ENCODE assay signal across 11 cellular contexts in genomic region chr5:170393235-170393634, GRCh38. TPM values are rescaled to one million over a fixed set of nuclear protein-coding genes. Genes with fewer than 3 reads are reported as not detected.
DNase-seq lines count a peak whose midpoint lies in the region; ATAC-seq, FAIRE-seq and TF ChIP-seq lines count a peak whose summit lies in the region.
"Had no signal": no experiment of that assay in that cellular context is flagged by ENCODE, and none has a peak within 500 bp of the region (broad histone marks: within the 10 kb centered on the region; RNA-seq: fewer than 3 reads in every experiment).

No MANE protein-coding gene starts in this region.

- H3F3A ChIP-seq in PC-9 (ENCODE audit: insufficient read depth, low read depth), result no peaks in the 10 kb centered on the region

- H2AFZ ChIP-seq in DND-41 (ENCODE audit: low read depth, low read length), result no peak overlapping the region
- no peak overlapping the region for H2AFZ ChIP-seq in Karpas-422 (ENCODE audit: low read length)
- no peak overlapping the region; the same call in 1 of the 2 replicates for H2AFZ ChIP-seq in PC-9

- peaks cover 15% of the 10 kb centered on the region for H3K27me3 ChIP-seq in DND-41 (ENCODE audit: insufficient read depth, low read length, poor library complexity)
- no peaks in the 10 kb centered on the region for H3K27me3 ChIP-seq in Karpas-422 (ENCODE audit: low read length)
- H3K27me3 ChIP-seq in PC-9 (ENCODE audit: insufficient read depth, low read depth), result peaks cover 40% of the 10 kb centered on the region
- H3K27me3 ChIP-seq: uterus had no signal

- no peak for FAIRE-seq in RCC 7860 (lab: Jason Lieb, UNC)

- H3K79me2 ChIP-seq in DND-41 (ENCODE audit: insufficient read depth, low read length) (no peaks in the 10 kb centered on the region), Karpas-422 (ENCODE audit: low read length) (no peaks in the 10 kb centered on the region), PC-9 (ENCODE audit: low read depth) (no peaks in the 10 kb centered on the region)

- H3K4me1 ChIP-seq in DND-41 (ENCODE audit: insufficient read depth, low read length), result no peaks in the 10 kb centered on the region
- peaks cover 20% of the 10 kb centered on the region for H3K4me1 ChIP-seq in Karpas-422 (ENCODE audit: low read length)
- H3K4me1 ChIP-seq in PC-9 (replicated peaks; ENCODE audit: insufficient read depth), result no peaks in the 10 kb centered on the region
- H3K4me1 ChIP-seq: uterus had no signal

- H3K4me2 ChIP-seq in DND-41 (ENCODE audit: insufficient read depth, low read length) (no peak overlapping the region), Karpas-422 (ENCODE audit: low read depth, low read length, poor library complexity, severe bottlenecking) (peak overlapping the region; percentile 28), PC-9 (no peak overlapping the region)

- intact Hi-C loops in sciatic nerve (cut with DNase I), result no loop called here
- intact Hi-C loops in PC-9 (cut with micrococcal nuclease; ENCODE audit: unreplicated experiment), result no loop called here

- TF ChIP-seq CTCF in DND-41 (IDR thresholded peaks at IDR 0.05; ENCODE audit: borderline replicate concordance, extremely low read depth, low read length, poor library complexity, severe bottlenecking) (no peak), PC-9 (conservative IDR thresholded peaks at IDR 0.05) (no peak)

- H3K9ac ChIP-seq in DND-41 (ENCODE audit: low read depth, low read length) (no peak overlapping the region), Karpas-422 (ENCODE audit: low read length) (no peak overlapping the region)

- DNase-seq in DND-41 (no peak), Karpas-422 (no peak), activated T-cell treated with anti-CD3 and anti-CD28 coated beads for 48 hours (ENCODE audit: low read depth) (peak; percentile 27), sciatic nerve (ENCODE audit: low spot score) (no peak), RCC 7860 (ENCODE audit: low spot score) (no peak), PC-9 (no peak)
- no peak for DNase-seq in effector CD8-positive, alpha-beta T cell (lab: John Stamatoyannopoulos, UW)
- DNase-seq: NCI-H1694, uterus had no signal

- H4K20me1 ChIP-seq in DND-41 (ENCODE audit: insufficient read depth, low read length) (no peaks in the 10 kb centered on the region), Karpas-422 (ENCODE audit: insufficient read depth, low read depth, low read length) (no peaks in the 10 kb centered on the region), PC-9 (ENCODE audit: insufficient read depth) (no peaks in the 10 kb centered on the region)

- ATAC-seq in DND-41 (ENCODE audit: insufficient read depth, low read depth) (0 out of 3 replicates have a peak, but pooled peaks have one; percentile 35), sciatic nerve (peak; percentile 51), GM19328 (IDR thresholded peaks at IDR 0.05; ENCODE audit: unreplicated experiment) (no peak)

- no peak overlapping the region for H3K27ac ChIP-seq in DND-41 (ENCODE audit: low read length)
- no peak overlapping the region for H3K27ac ChIP-seq in Karpas-422 (ENCODE audit: low read length)
- H3K27ac ChIP-seq in PC-9, result no peak overlapping the region

- H3K9me2 ChIP-seq in Karpas-422 (replicated peaks; ENCODE audit: insufficient read depth, low read length) (no peaks in the 10 kb centered on the region), PC-9 (ENCODE audit: insufficient read depth) (no peaks in the 10 kb centered on the region)

- CTCF ChIA-PET in PC-9 (lab: Charles Lee), result no interaction called here

- H3K9me3 ChIP-seq in DND-41 (ENCODE audit: insufficient read depth, low read length, severe bottlenecking), result no peaks in the 10 kb centered on the region
- H3K9me3 ChIP-seq in Karpas-422 (ENCODE audit: low read length), result no peaks in the 10 kb centered on the region
- H3K9me3 ChIP-seq in PC-9 (ENCODE audit: insufficient read depth, low read depth), result no peaks in the 10 kb centered on the region
- H3K9me3 ChIP-seq: uterus had no signal

- no TSS peak for BruUV-seq in PC-9 (replicated peaks; lab: Mats Ljungman, UMichigan)

- POLR2A ChIA-PET in PC-9 (lab: Charles Lee; ENCODE audit: unreplicated experiment), result no interaction called here

- H3K4me3 ChIP-seq in DND-41 (ENCODE audit: low read depth in 1 of 2, low read length in 2 of 2) (no peak overlapping the region), Karpas-422 (ENCODE audit: low read length) (no peak overlapping the region), PC-9 (no peak overlapping the region)
- H3K4me3 ChIP-seq: uterus had no signal

- H3K36me3 ChIP-seq in DND-41 (ENCODE audit: insufficient read depth, low read length), result no peaks in the 10 kb centered on the region
- H3K36me3 ChIP-seq in Karpas-422 (ENCODE audit: insufficient read depth, low read length), result no peaks in the 10 kb centered on the region
- H3K36me3 ChIP-seq in PC-9 (ENCODE audit: low read depth), result no peaks in the 10 kb centered on the region
- H3K36me3 ChIP-seq: uterus had no signal

RNA-seq across cellular contexts. Expression of gene KCNMB1, which starts 4.1 kb away (rescaled TPM):
- not detected in 2 replicates for total RNA-seq in Karpas-422 (2014; rRNA removed; shearing (Covaris generic); ENCODE audit: low replicate concordance)
- 1.4 TPM for total RNA-seq in sciatic nerve
- not detected in 2 replicates for total RNA-seq in PC-9 (2021)
- total RNA-seq: H4 had no signal
